Comparison of ENCODE assay signal across 16 cellular contexts in genomic region chr10:81036257-81036656, GRCh38.
DNase-seq lines count a peak whose midpoint lies in the region; ATAC-seq, FAIRE-seq and TF ChIP-seq lines count a peak whose summit lies in the region.
"Had no signal": no experiment of that assay in that cellular context is flagged by ENCODE, and none has a peak within 500 bp of the region (broad histone marks: within the 10 kb centered on the region; RNA-seq: fewer than 3 reads in every experiment).

No MANE protein-coding gene starts in this region.

- 3% methylated on average over 3 of the region's 3 CpGs for WGBS in GM12878 (ENCODE audit: insufficient coverage, insufficient replicate concordance, low lambda C conversion rate, missing lambda C conversion rate)

- no peaks in the 10 kb centered on the region for H3K9me3 Mint-ChIP-seq in neural progenitor cell

- H3K4me2 ChIP-seq in GM12878 (ENCODE audit: control insufficient read depth, insufficient read depth) (peak overlapping the region; percentile 67), neural progenitor cell (no peak overlapping the region)

- H3K9me3 ChIP-seq in GM12878 (replicated peaks; ENCODE audit: control insufficient read depth, insufficient read depth, low read length): peaks cover 3% of the 10 kb centered on the region
- peaks cover 3% of the 10 kb centered on the region for H3K9me3 ChIP-seq in neural progenitor cell (ENCODE audit: low read depth)
- H3K9me3 ChIP-seq: neutrophil had no signal

- H3K36me3 Mint-ChIP-seq in neural progenitor cell: no peaks in the 10 kb centered on the region
- H3K36me3 Mint-ChIP-seq: activated CD8-positive, alpha-beta memory T cell treated with anti-CD3 and anti-CD28 coated beads, Interleukin-2, amount 10 ng/mL, durations not matched to agents 7 days and 5 days had no signal

- H4K20me1 ChIP-seq in GM12878 (ENCODE audit: control insufficient read depth, insufficient read depth) (no peaks in the 10 kb centered on the region), neural progenitor cell (ENCODE audit: low read depth) (no peaks in the 10 kb centered on the region)

- SMC1A ChIA-PET in GM12878 (lab: Charles Lee; ENCODE audit: uncharacterized antibody, unreplicated experiment): interaction anchor here (1.0 to 1.2 kb wide), 3 partner anchors 68 to 143 kb away, joined by 3 to 6 read pairs (median 5); no protein-coding TSS in a partner anchor

- FAIRE-seq in GM12878 (lab: Jason Lieb, UNC): peak; percentile 86

- H3K4me3 Mint-ChIP-seq in neural progenitor cell: no peak overlapping the region
- H3K4me3 Mint-ChIP-seq: activated CD8-positive, alpha-beta memory T cell treated with anti-CD3 and anti-CD28 coated beads, Interleukin-2, amount 10 ng/mL, durations not matched to agents 7 days and 5 days had no signal

- H3K9ac ChIP-seq in GM12878 (ENCODE audit: control insufficient read depth, insufficient read depth, low read length) (no peak overlapping the region), neural progenitor cell (no peak overlapping the region)

- ATAC-seq in GM18909 (IDR thresholded peaks at IDR 0.05; ENCODE audit: poor library complexity, unreplicated experiment) (peak; percentile 83), GM21526 (IDR thresholded peaks at IDR 0.05; ENCODE audit: low FRiP score, unreplicated experiment) (peak; percentile 91), HG03045 (IDR thresholded peaks at IDR 0.05; ENCODE audit: unreplicated experiment) (peak; percentile 81), GM12878 (peak; percentile 90)
- ATAC-seq: activated CD8-positive, alpha-beta memory T cell treated with anti-CD3 and anti-CD28 coated beads, Interleukin-2, amount 10 ng/mL, durations not matched to agents 7 days and 5 days; left lung; Panc1 had no signal

- CTCF ChIA-PET in GM12878 (lab: Yijun Ruan, JAX): interaction anchor here (1.3 to 2.5 kb wide), 3 partner anchors 17 to 143 kb away, joined by 3 to 8 read pairs (median 7); no protein-coding TSS in a partner anchor

- no peaks in the 10 kb centered on the region for H3F3A ChIP-seq in neural progenitor cell (ENCODE audit: low read depth)

- no peak for TF ChIP-seq CTCF in GM12878 (IDR thresholded peaks at IDR 0.05 in 2 of 3, conservative IDR thresholded peaks at IDR 0.05 in 1 of 3; ENCODE audit: control insufficient read depth in 2 of 3, extremely low read depth in 1 of 3, insufficient read depth in 1 of 3, low read depth in 3 of 3, low read length in 3 of 3)
- TF ChIP-seq CTCF in neural progenitor cell (IDR thresholded peaks at IDR 0.05): no peak

- intact Hi-C loops in GM12878 (cut with micrococcal nuclease; ENCODE audit: unreplicated experiment): loop anchor here (2.0 to 10.0 kb wide), 3 partner anchors 73 to 579 kb away; no protein-coding TSS in a partner anchor

- H3K27me3 Mint-ChIP-seq in neural progenitor cell (ENCODE audit: insufficient read depth, low read depth): no peaks in the 10 kb centered on the region
- H3K27me3 Mint-ChIP-seq: activated CD8-positive, alpha-beta memory T cell treated with anti-CD3 and anti-CD28 coated beads, Interleukin-2, amount 10 ng/mL, durations not matched to agents 7 days and 5 days had no signal

- H3K79me2 ChIP-seq in GM12878 (ENCODE audit: control insufficient read depth, insufficient read depth, low read length) (no peaks in the 10 kb centered on the region), neural progenitor cell (ENCODE audit: low read depth) (no peaks in the 10 kb centered on the region)

- H3K4me1 ChIP-seq in GM12878 (ENCODE audit: control insufficient read depth, insufficient read depth, low read length) (peaks cover 26% of the 10 kb centered on the region), neural progenitor cell (no peaks in the 10 kb centered on the region)
- H3K4me1 ChIP-seq: left lung had no signal

- H3K36me3 ChIP-seq in GM12878 (ENCODE audit: control insufficient read depth in 2 of 2, insufficient read depth in 2 of 2, low read length in 1 of 2): no peaks in the 10 kb centered on the region
- no peaks in the 10 kb centered on the region for H3K36me3 ChIP-seq in neural progenitor cell
- H3K36me3 ChIP-seq: left lung, neutrophil had no signal

- TF ChIP-seq POLR2A in GM12878 (IDR thresholded peaks at IDR 0.05; ENCODE audit: low read depth, low read length): no peak

- no peak for TF ChIP-seq RAD21 in GM12878 (IDR thresholded peaks at IDR 0.05; ENCODE audit: insufficient read depth, low read depth, low read length)

- H3K27ac Mint-ChIP-seq in neural progenitor cell: no peak overlapping the region
- H3K27ac Mint-ChIP-seq: activated CD8-positive, alpha-beta memory T cell treated with anti-CD3 and anti-CD28 coated beads, Interleukin-2, amount 10 ng/mL, durations not matched to agents 7 days and 5 days had no signal

- peak; percentile 86 to 97; a peak in 3 of 4 replicates for TF ChIP-seq EP300 in GM12878 (IDR thresholded peaks at IDR 0.05; ENCODE audit: borderline replicate concordance in 1 of 2, control insufficient read depth in 1 of 2, low read depth in 2 of 2, low read length in 2 of 2)

- H3K4me1 Mint-ChIP-seq in neural progenitor cell: no peaks in the 10 kb centered on the region
- H3K4me1 Mint-ChIP-seq: activated CD8-positive, alpha-beta memory T cell treated with anti-CD3 and anti-CD28 coated beads, Interleukin-2, amount 10 ng/mL, durations not matched to agents 7 days and 5 days had no signal

- H3K4me3 ChIP-seq in GM12878 (no peak overlapping the region), neural progenitor cell (no peak overlapping the region)
- H3K4me3 ChIP-seq: left lung had no signal

- BruUV-seq in GM12878 (replicated peaks; lab: Mats Ljungman, UMichigan): no TSS peak

- POLR2A ChIA-PET in GM12878 (lab: Charles Lee): no interaction called here

- H3K27ac ChIP-seq in GM12878 (ENCODE audit: control insufficient read depth, insufficient read depth) (peak overlapping the region; percentile 65), neural progenitor cell (no peak overlapping the region)
- H3K27ac ChIP-seq: left lung, neutrophil had no signal

- H3K27me3 ChIP-seq in GM12878 (replicated peaks in 1 of 2; ENCODE audit: control insufficient read depth in 2 of 2, insufficient read depth in 2 of 2, low read length in 1 of 2) (no peaks in the 10 kb centered on the region), neural progenitor cell (no peaks in the 10 kb centered on the region)
- H3K27me3 ChIP-seq: left lung, neutrophil had no signal

- DNase-seq in GM12878 (ENCODE audit: low read depth, low spot score) (peak; percentile 81), NOMO-1 (lab: John Stamatoyannopoulos, UW; ENCODE audit: unreplicated experiment in 2 of 2) (no peak), SHP77 (lab: John Stamatoyannopoulos, UW) (no peak), neural progenitor cell (ENCODE audit: low spot score) (no peak)
- no peak for DNase-seq in activated CD4-positive, CD25-positive, alpha-beta regulatory T cell treated with anti-CD3 and anti-CD28 coated beads, Interleukin-2, amount 50 U/mL, for 72 hours
- DNase-seq: activated CD8-positive, alpha-beta memory T cell treated with anti-CD3 and anti-CD28 coated beads, Interleukin-2, amount 10 ng/mL, durations not matched to agents 7 days and 5 days; amygdala; DMS79; KBM-7; left lung; NCI-H2107 had no signal

- RAD21 ChIA-PET in GM12878 (lab: Charles Lee; ENCODE audit: unreplicated experiment): interaction anchor here (1.3 to 1.4 kb wide), 2 partner anchors 100 to 143 kb away, joined by 3 to 5 read pairs; no protein-coding TSS in a partner anchor

- H2AFZ ChIP-seq in GM12878 (ENCODE audit: control insufficient read depth, low read depth, low read length) (peak overlapping the region; percentile 6), neural progenitor cell (replicated peaks) (no peak overlapping the region)

- in situ Hi-C loops in GM12878 (cut with MboI): no loop called here

TF ChIP-seq in GM12878, 131 proteins besides CTCF, POLR2A, EP300 and RAD21 (continues in another document):
- TF ChIP-seq BMI1 (IDR thresholded peaks at IDR 0.05; ENCODE audit: borderline replicate concordance) (peak; percentile 89), E2F8 (IDR thresholded peaks at IDR 0.05; ENCODE audit: low read depth, partially characterized antibody) (no peak), SIN3A (IDR thresholded peaks at IDR 0.05; ENCODE audit: low read depth, low read length) (no peak), YBX1 (IDR thresholded peaks at IDR 0.05) (no peak)
